ENCODE assay signal across 15 cellular contexts in genomic region chr7:143318661-143319060, GRCh38. TPM values are rescaled to one million over a fixed set of nuclear protein-coding genes. Genes with fewer than 3 reads are reported as not detected.
DNase-seq lines count a peak whose midpoint lies in the region; ATAC-seq and TF ChIP-seq lines count a peak whose summit lies in the region.
"Had no signal": no experiment of that assay in that cellular context is flagged by ENCODE, and none has a peak within 500 bp of the region (broad histone marks: within the 10 kb centered on the region; RNA-seq: fewer than 3 reads in every experiment).

No MANE protein-coding gene starts in this region.

- no peak overlapping the region for H2BK5ac ChIP-seq in neuronal stem cell (ENCODE audit: low read length)

- TF ChIP-seq CTCF in AG10803 (conservative IDR thresholded peaks at IDR 0.05; ENCODE audit: low read length) (peak; percentile 11; the same call in 1 of the 2 replicates), RWPE2 (IDR thresholded peaks at IDR 0.05; ENCODE audit: poor library complexity, severe bottlenecking) (peak; percentile 32), fibroblast of the aortic adventitia (IDR thresholded peaks at IDR 0.05; ENCODE audit: insufficient read depth, low read length) (no peak)

- H3K27me3 ChIP-seq in RWPE2 (ENCODE audit: insufficient read depth, poor library complexity, severe bottlenecking) (no peaks in the 10 kb centered on the region), neuronal stem cell (ENCODE audit: control insufficient read depth in 3 of 3, insufficient read depth in 3 of 3, low read depth in 1 of 3, low read length in 3 of 3) (no peaks in the 10 kb centered on the region)

- H3K9ac ChIP-seq in neuronal stem cell (ENCODE audit: low read depth, low read length, poor library complexity), result no peak overlapping the region

- DNase-seq in AG10803 (ENCODE audit: low read depth) (peak; percentile 70), RWPE2 (ENCODE audit: low spot score) (no peak), fibroblast of the aortic adventitia (ENCODE audit: low read depth) (peak; percentile 65), neuronal stem cell (ENCODE audit: low spot score) (no peak), NCI-H748 treated with DMSO at 0.1 percent for 48 hours (lab: John Stamatoyannopoulos, UW) (no peak)
- DNase-seq in stimulated activated naive CD4-positive, alpha-beta T cell treated with Interleukin-2 at 50 U/mL for 16 hours (lab: John Stamatoyannopoulos, UW), result no peak
- DNase-seq: activated CD4-positive, alpha-beta T cell treated with anti-CD3 and anti-CD28 coated beads, Interleukin-2, amount 10 ng/mL, durations not matched to agents 24 days and 14 days; activated gamma-delta T cell; cortex of kidney; KBM-7; naive thymus-derived CD4-positive, alpha-beta T cell had no signal

- no peak overlapping the region for H2AK5ac ChIP-seq in neuronal stem cell (ENCODE audit: low read depth, low read length)

- H3K4me3 ChIP-seq in AG10803 (ENCODE audit: low read length), result no peak overlapping the region
- H3K4me3 ChIP-seq in RWPE2 (ENCODE audit: severe bottlenecking), result no peak overlapping the region
- H3K4me3 ChIP-seq in fibroblast of the aortic adventitia (ENCODE audit: low read depth, low read length), result no peak overlapping the region
- no peak overlapping the region for H3K4me3 ChIP-seq in neuronal stem cell (ENCODE audit: low read length in 2 of 2)
- H3K4me3 ChIP-seq: SK-N-MC had no signal

- peak overlapping the region; percentile 1 for H3K23ac ChIP-seq in neuronal stem cell (ENCODE audit: low read depth, low read length, poor library complexity)

- H3K9me3 ChIP-seq in RWPE2 (ENCODE audit: severe bottlenecking), result no peaks in the 10 kb centered on the region
- H3K9me3 ChIP-seq in neuronal stem cell (replicated peaks in 1 of 2; ENCODE audit: control insufficient read depth in 2 of 2, insufficient read depth in 1 of 2, low read depth in 1 of 2, low read length in 2 of 2), result no peaks in the 10 kb centered on the region

- no peak overlapping the region for H3K18ac ChIP-seq in neuronal stem cell (ENCODE audit: low read length)

- H3K27ac ChIP-seq in RWPE2 (ENCODE audit: poor library complexity, severe bottlenecking), result peak overlapping the region; percentile 19
- H3K27ac ChIP-seq in neuronal stem cell (replicated peaks; ENCODE audit: low read length), result no peak overlapping the region
- H3K27ac ChIP-seq: SK-N-MC had no signal

- H3K36me3 ChIP-seq in RWPE2 (ENCODE audit: low read depth) (no peaks in the 10 kb centered on the region), neuronal stem cell (replicated peaks in 1 of 2; ENCODE audit: control insufficient read depth in 2 of 2, insufficient read depth in 2 of 2, low read length in 2 of 2) (peaks cover 0 to under 1% of the 10 kb centered on the region in 2 donors)

- no peaks in the 10 kb centered on the region for H3K79me1 ChIP-seq in neuronal stem cell (ENCODE audit: low read depth, low read length)

- no peak overlapping the region for H3K4me2 ChIP-seq in neuronal stem cell (ENCODE audit: insufficient read depth, low read length, poor library complexity, severe bottlenecking)

- ATAC-seq in RWPE2 (ENCODE audit: low read depth) (peak; percentile 86), GM18520 (IDR thresholded peaks at IDR 0.05; ENCODE audit: unreplicated experiment) (no peak), GM21825 (IDR thresholded peaks at IDR 0.05; ENCODE audit: unreplicated experiment) (no peak)
- ATAC-seq: naive thymus-derived CD4-positive, alpha-beta T cell had no signal

- no CpG with 5 or more reads among the region's 5 CpGs for WGBS in neuronal stem cell (ENCODE audit: extremely low coverage in 2 of 2, insufficient read length in 2 of 2, insufficient replicate concordance in 1 of 2), 2 donors

- H4K8ac ChIP-seq in neuronal stem cell (ENCODE audit: low read depth, low read length), result no peak overlapping the region

- H2BK12ac ChIP-seq in neuronal stem cell (ENCODE audit: low read length), result no peak overlapping the region

- H2AFZ ChIP-seq in neuronal stem cell (ENCODE audit: low read length), result peak overlapping the region; percentile 17

- H4K91ac ChIP-seq in neuronal stem cell (ENCODE audit: low read depth, low read length, poor library complexity), result no peak overlapping the region

- H3K14ac ChIP-seq in neuronal stem cell (ENCODE audit: low read length), result no peak overlapping the region

- H3K4me1 ChIP-seq in RWPE2 (ENCODE audit: insufficient read depth, poor library complexity, severe bottlenecking) (peaks cover 11% of the 10 kb centered on the region), neuronal stem cell (ENCODE audit: control insufficient read depth in 2 of 2, insufficient read depth in 1 of 2, low read depth in 1 of 2, low read length in 2 of 2) (peaks cover 10% of the 10 kb centered on the region in 2 donors)

- H2BK120ac ChIP-seq in neuronal stem cell (ENCODE audit: low read depth, low read length), result no peak overlapping the region

- H3K4ac ChIP-seq in neuronal stem cell (ENCODE audit: low read length), result no peak overlapping the region

- no peak overlapping the region for H2BK15ac ChIP-seq in neuronal stem cell (ENCODE audit: low read length)

RNA-seq across cellular contexts. Expression of gene CLCN1, which starts 2.8 kb away (rescaled TPM):
- 0.16 TPM in 1 of 2 replicates, not detected in the other for total RNA-seq in fibroblast of the aortic adventitia (ENCODE audit: low replicate concordance)
- 0.03 TPM for polyA plus RNA-seq in neuronal stem cell (2013, experiment 1 of 2)
- polyA plus RNA-seq in neuronal stem cell (2013, experiment 2 of 2), result 0.04 TPM
- total RNA-seq: activated CD4-positive, alpha-beta T cell treated with anti-CD3 and anti-CD28 coated beads, Interleukin-2, amount 10 ng/mL, durations not matched to agents 24 days and 14 days had no signal
- polyA plus RNA-seq: BJ; naive thymus-derived CD4-positive, alpha-beta T cell had no signal

RNA-seq across cellular contexts. Expression of gene CASP2, which starts 30.5 kb away (rescaled TPM):
- 18.4 and 19.8 TPM in 2 replicates for total RNA-seq in fibroblast of the aortic adventitia (ENCODE audit: low replicate concordance)
- 20.7 TPM for polyA plus RNA-seq in neuronal stem cell (2013, experiment 1 of 2)
- 21.7 TPM for polyA plus RNA-seq in neuronal stem cell (2013, experiment 2 of 2)

RNA-seq across cellular contexts. Expression of gene TMEM139, which starts 33.9 kb away (rescaled TPM):
- total RNA-seq in fibroblast of the aortic adventitia (ENCODE audit: low replicate concordance), result not detected in 2 replicates
- polyA plus RNA-seq in neuronal stem cell (2013, experiment 1 of 2), result 4.3 TPM
- polyA plus RNA-seq in neuronal stem cell (2013, experiment 2 of 2), result 4.0 TPM

RNA-seq across cellular contexts. Expression of gene FAM131B, which starts 43.9 kb away (rescaled TPM):
- 3.2 and 4.0 TPM in 2 replicates for total RNA-seq in fibroblast of the aortic adventitia (ENCODE audit: low replicate concordance)
- polyA plus RNA-seq in neuronal stem cell (2013, experiment 1 of 2), result 27.3 TPM
- 26.2 TPM for polyA plus RNA-seq in neuronal stem cell (2013, experiment 2 of 2)
- polyA plus RNA-seq: naive thymus-derived CD4-positive, alpha-beta T cell had no signal

RNA-seq across cellular contexts. Expression of gene GSTK1, which starts 55.4 kb away (rescaled TPM):
- 53.3 and 91.9 TPM in 2 replicates for total RNA-seq in fibroblast of the aortic adventitia (ENCODE audit: low replicate concordance)
- polyA plus RNA-seq in neuronal stem cell (2013, experiment 1 of 2), result 46.1 TPM
- polyA plus RNA-seq in neuronal stem cell (2013, experiment 2 of 2), result 47.0 TPM

Comparison
In these comparisons a context has a peak if more than half of its experiments do, and no peak if none do; other contexts are left out.
1. DNase-seq: peak in AG10803 (single experiment) and fibroblast of the aortic adventitia (single experiment); none in RWPE2 (single experiment), neuronal stem cell (single experiment), NCI-H748 treated with DMSO at 0.1 percent for 48 hours (single experiment) and stimulated activated naive CD4-positive, alpha-beta T cell treated with Interleukin-2 at 50 U/mL for 16 hours (single experiment).